In the genomic region with DNA sequence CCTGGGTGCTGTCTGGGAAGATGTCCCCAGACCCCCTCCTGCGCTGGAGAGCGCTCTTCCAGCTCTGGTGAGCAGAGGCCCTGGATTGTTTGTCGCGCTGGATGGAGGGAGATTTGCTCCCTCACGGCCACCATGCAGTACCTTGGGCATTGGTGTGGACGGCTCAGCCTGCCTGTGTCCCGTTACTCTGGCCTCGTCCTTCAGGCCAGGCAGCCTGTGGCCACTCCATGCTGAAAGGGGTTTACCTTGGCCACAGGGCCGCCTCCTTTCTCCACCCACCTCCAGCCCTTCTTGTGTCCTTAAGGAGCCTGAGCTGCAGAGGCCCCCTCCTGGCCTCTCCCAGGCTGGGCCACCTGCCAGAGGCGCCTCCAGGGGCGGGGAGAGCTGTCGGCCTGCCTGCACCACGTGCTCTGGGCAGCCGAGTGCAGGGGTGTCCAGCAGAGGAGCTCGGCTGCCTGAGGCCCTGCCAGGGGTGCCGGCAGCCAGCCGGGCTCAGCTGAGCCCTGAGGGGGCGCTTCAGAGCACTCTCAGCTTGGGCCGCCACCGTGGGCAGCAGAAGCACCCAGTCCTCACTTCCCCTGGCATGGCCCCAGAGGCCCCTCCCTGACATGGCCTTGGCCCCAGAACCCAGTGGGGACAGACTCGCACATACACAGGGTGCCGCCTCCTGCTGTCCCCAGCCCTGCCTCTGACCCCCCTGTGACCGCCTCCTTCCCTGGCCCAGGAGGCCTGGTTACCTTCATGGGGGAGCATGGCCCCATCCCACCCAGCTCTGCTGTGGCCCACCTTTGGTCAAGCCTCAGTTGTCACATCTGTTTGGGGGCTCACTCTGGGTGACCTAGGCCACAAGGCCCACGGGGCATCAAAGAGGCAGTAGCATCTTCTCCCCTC, we compare ENCODE assay signal across 8 cellular contexts. TPM values are rescaled to one million over a fixed set of nuclear protein-coding genes. Genes with fewer than 3 reads are reported as not detected.
A peak's percentile ranks its signal among the peaks of the same experiment; 100 is the strongest.
DNase-seq lines count a peak whose midpoint lies in the region; ATAC-seq and TF ChIP-seq lines count a peak whose summit lies in the region.

No MANE protein-coding gene starts in this region.

- 0 out of 2 replicates have a peak, but pooled peaks have one; percentile 1 for ATAC-seq in Panc1
- ATAC-seq in naive B cell (ENCODE audit: low read depth in 2 of 2), result no peak

- peaks cover 21% of the 10 kb centered on the region for H3K27me3 Mint-ChIP-seq in T-helper 1 cell treated with Interleukin-12 subunit alpha and Interleukin-12 subunit beta and Interleukin-4 antibody, amounts not matched to agents 30 μg/mL and 1 μg/mL, for 36 hours (ENCODE audit: low read depth)
- H3K27me3 Mint-ChIP-seq in naive B cell, result peaks cover 10 to 16% (median 13%) of the 10 kb centered on the region in 3 donors

- H3K9me3 Mint-ChIP-seq in T-helper 1 cell treated with Interleukin-12 subunit alpha and Interleukin-12 subunit beta and Interleukin-4 antibody, amounts not matched to agents 30 μg/mL and 1 μg/mL, for 36 hours, result no peaks in the 10 kb centered on the region
- H3K9me3 Mint-ChIP-seq in naive B cell, result no peaks in the 10 kb centered on the region

- no peak for DNase-seq in T-helper 1 cell
- DNase-seq in Panc1 (ENCODE audit: low read depth, low spot score), result no peak
- peak; percentile 30 for DNase-seq in epithelial cell of esophagus (ENCODE audit: low read depth)
- no peak for DNase-seq in naive B cell
- DNase-seq in NK-92 treated with Interleukin-12 subunit alpha and Interleukin-12 subunit beta, amount 100 ng/mL, for 24 hours (lab: John Stamatoyannopoulos, UW), result no peak
- DNase-seq in cerebellar cortex (ENCODE audit: low spot score), result no peak
- no peak for DNase-seq in superior temporal gyrus (ENCODE audit: extremely low spot score)

- H3K36me3 Mint-ChIP-seq in T-helper 1 cell treated with Interleukin-12 subunit alpha and Interleukin-12 subunit beta and Interleukin-4 antibody, amounts not matched to agents 30 μg/mL and 1 μg/mL, for 36 hours (ENCODE audit: low read depth), result no peaks in the 10 kb centered on the region
- no peaks in the 10 kb centered on the region for H3K36me3 Mint-ChIP-seq in naive B cell

- peaks cover 4% of the 10 kb centered on the region for H3K4me1 Mint-ChIP-seq in T-helper 1 cell treated with Interleukin-12 subunit alpha and Interleukin-12 subunit beta and Interleukin-4 antibody, amounts not matched to agents 30 μg/mL and 1 μg/mL, for 36 hours (ENCODE audit: low read depth)
- H3K4me1 Mint-ChIP-seq in naive B cell, result peaks cover 18 to 30% (median 21%) of the 10 kb centered on the region in 3 donors

- H3K4me1 ChIP-seq in Panc1 (ENCODE audit: control insufficient read depth, insufficient read depth, low read length), result peaks cover 31% of the 10 kb centered on the region

- POLR2A ChIA-PET in Panc1 (lab: Charles Lee), result no interaction called here

- CTCF ChIA-PET in Panc1 (lab: Charles Lee), result interaction anchor here (0.7 kb wide), 2 partner anchors 26 to 543 kb away, joined by 3 to 4 read pairs; no protein-coding TSS in a partner anchor

- no peak; the same call in 1 of the 2 replicates for TF ChIP-seq CTCF in Panc1 (IDR thresholded peaks at IDR 0.05)
- no peak for TF ChIP-seq CTCF in epithelial cell of esophagus (IDR thresholded peaks at IDR 0.05; ENCODE audit: insufficient read depth, low read depth, low read length, missing control alignments)

- H3K27ac ChIP-seq in Panc1 (ENCODE audit: low read length), result peak overlapping the region; percentile 73

- H3K27me3 ChIP-seq in Panc1 (ENCODE audit: control insufficient read depth, insufficient read depth, low read length), result no peaks in the 10 kb centered on the region

- H3K27ac Mint-ChIP-seq in T-helper 1 cell treated with Interleukin-12 subunit alpha and Interleukin-12 subunit beta and Interleukin-4 antibody, amounts not matched to agents 30 μg/mL and 1 μg/mL, for 36 hours, result no peak overlapping the region
- H3K27ac Mint-ChIP-seq in naive B cell, result peak overlapping the region in 2 of 6 donors; percentile 15 to 36

- no TSS peak for BruUV-seq in Panc1 (replicated peaks; lab: Mats Ljungman, UMichigan)

- peak overlapping the region; percentile 80 to 93 for H3K4me3 ChIP-seq in Panc1 (ENCODE audit: low read depth in 2 of 2, low read length in 2 of 2)
- peak overlapping the region; percentile 1 for H3K4me3 ChIP-seq in epithelial cell of esophagus (ENCODE audit: low read length)

- no peaks in the 10 kb centered on the region for H3K9me3 ChIP-seq in Panc1 (ENCODE audit: control insufficient read depth, insufficient read depth, low read depth, low read length)

- intact Hi-C loops in Panc1 (cut with micrococcal nuclease; ENCODE audit: unreplicated experiment), result loop anchor here (5.0 kb wide), 2 partner anchors 267 to 517 kb away; no protein-coding TSS in a partner anchor

- in situ Hi-C loops in Panc1 (cut with HindIII; ENCODE audit: low pct_unique_long_range_greater_than_20kb, low sequenced_read_pairs), result no loop called here

- peaks cover 17% of the 10 kb centered on the region; the same call in 1 of the 2 replicates for H3K36me3 ChIP-seq in Panc1 (ENCODE audit: control insufficient read depth, insufficient read depth, low read length)

- H3K4me3 Mint-ChIP-seq in T-helper 1 cell treated with Interleukin-12 subunit alpha and Interleukin-12 subunit beta and Interleukin-4 antibody, amounts not matched to agents 30 μg/mL and 1 μg/mL, for 36 hours, result peak overlapping the region; percentile 61
- peak overlapping the region; percentile 50 to 96 (median 72) for H3K4me3 Mint-ChIP-seq in naive B cell

RNA-seq across cellular contexts. Expression of a gene that starts 3.4 kb away (rescaled TPM):
- total RNA-seq in Panc1 (2021; ENCODE audit: unreplicated experiment), result 259 TPM
- polyA plus RNA-seq in Panc1 (2012; ENCODE audit: insufficient read length), result 275 TPM
- polyA plus RNA-seq in naive B cell (ENCODE audit: low read depth in 6 of 6), result 1 to 10 TPM in 5 of 6 donors, not detected in 1; 1.6 to 7.7 (median 4.5) TPM

RNA-seq across cellular contexts. Expression of a gene that starts 30.8 kb away (rescaled TPM):
- total RNA-seq in Panc1 (2021; ENCODE audit: unreplicated experiment), result 28.7 TPM
- polyA plus RNA-seq in Panc1 (2012; ENCODE audit: insufficient read length), result 73.8 TPM
- polyA plus RNA-seq in naive B cell (ENCODE audit: low read depth in 6 of 6), result 10 to 100 TPM; 15.9 to 26.9 (median 16.8) TPM

RNA-seq across cellular contexts. Expression of a gene that starts 59.5 kb away (rescaled TPM):
- not detected for total RNA-seq in Panc1 (2021; ENCODE audit: unreplicated experiment)
- not detected for polyA plus RNA-seq in Panc1 (2012; ENCODE audit: insufficient read length)
- not detected for polyA plus RNA-seq in naive B cell (ENCODE audit: low read depth in 6 of 6)
